39 cellular contexts compared by ENCODE assay signal in genomic region chr18:2414235-2414634, GRCh38.
"Had no signal": no experiment of that assay in that cellular context is flagged by ENCODE, and none has a peak within 500 bp of the region (broad histone marks: within the 10 kb centered on the region; RNA-seq: fewer than 3 reads in every experiment).

No MANE protein-coding gene starts in this region.

- H3K4me3 ChIP-seq: adrenal gland, ascending aorta, body of pancreas, breast epithelium, cardiac muscle cell had no signal

- H3K27ac Mint-ChIP-seq: activated naive CD4-positive, alpha-beta T cell treated with anti-CD3 and anti-CD28 coated beads for 36 hours; activated naive CD4-positive, alpha-beta T cell treated with anti-CD3 and anti-CD28 coated beads, Interleukin-2, amount 10 ng/mL, durations not matched to agents 7 days and 5 days; activated naive CD4-positive, alpha-beta T cell treated with anti-CD3 and anti-CD28 coated beads, Interleukin-2, amount 50 U/mL, for 24 hours; activated naive CD4-positive, alpha-beta T cell treated with anti-CD3 and anti-CD28 coated beads, Interleukin-2, amount 50 U/mL, for 72 hours; activated naive CD8-positive, alpha-beta T cell; activated naive CD8-positive, alpha-beta T cell treated with anti-CD3 and anti-CD28 coated beads for 36 hours; activated naive CD8-positive, alpha-beta T cell treated with anti-CD3 and anti-CD28 coated beads, Interleukin-2, amount 10 ng/mL, durations not matched to agents 7 days and 5 days; activated naive CD8-positive, alpha-beta T cell treated with anti-CD3 and anti-CD28 coated beads, Interleukin-2, amount 50 U/mL, for 24 hours; activated T-cell treated with anti-CD3 and anti-CD28 coated beads, Interleukin-2, amount 50 U/mL, for 24 hours; activated T-cell treated with anti-CD3 and anti-CD28 coated beads, Interleukin-2, amount 50 U/mL, for 72 hours; activated T-helper 1 cell treated with anti-CD3 and anti-CD28 coated beads, Interleukin-12 subunit alpha, Interleukin-12 subunit beta, Interleukin-2, Interleukin-4 antibody, amounts not matched to agents 30 ng/mL and 10 ng/mL and 1 ng/mL, durations not matched to agents 14 hours and 24 hours and 36 hours; activated T-helper 17 cell treated with anti-CD3 and anti-CD28 coated beads, Interleukin-2, amount 50 U/mL, for 72 hours; activated T-helper 2 cell treated with anti-CD3 and anti-CD28 coated beads, Interferon-gamma antibody, Interleukin-2, Interleukin-4, amounts not matched to agents 10 μg/mL and 5 μg/mL and 100 μg/mL, durations not matched to agents 14 hours and 24 hours and 36 hours had no signal

- H3K27me3 Mint-ChIP-seq: activated naive CD4-positive, alpha-beta T cell treated with anti-CD3 and anti-CD28 coated beads, Interleukin-2, amount 10 ng/mL, durations not matched to agents 7 days and 5 days; activated naive CD8-positive, alpha-beta T cell treated with anti-CD3 and anti-CD28 coated beads for 36 hours; brain had no signal

- H3K36me3 Mint-ChIP-seq: activated naive CD4-positive, alpha-beta T cell treated with anti-CD3 and anti-CD28 coated beads, Interleukin-2, amount 10 ng/mL, durations not matched to agents 7 days and 5 days; activated naive CD4-positive, alpha-beta T cell treated with anti-CD3 and anti-CD28 coated beads, Interleukin-2, amount 50 U/mL, for 24 hours; activated naive CD4-positive, alpha-beta T cell treated with anti-CD3 and anti-CD28 coated beads, Interleukin-2, amount 50 U/mL, for 72 hours; activated naive CD8-positive, alpha-beta T cell; activated naive CD8-positive, alpha-beta T cell treated with anti-CD3 and anti-CD28 coated beads for 36 hours; activated naive CD8-positive, alpha-beta T cell treated with anti-CD3 and anti-CD28 coated beads, Interleukin-2, amount 10 ng/mL, durations not matched to agents 7 days and 5 days; brain had no signal

- H3K4me3 Mint-ChIP-seq: activated naive CD4-positive, alpha-beta T cell treated with anti-CD3 and anti-CD28 coated beads for 36 hours; activated naive CD4-positive, alpha-beta T cell treated with anti-CD3 and anti-CD28 coated beads, Interleukin-2, amount 10 ng/mL, durations not matched to agents 7 days and 5 days; activated naive CD4-positive, alpha-beta T cell treated with anti-CD3 and anti-CD28 coated beads, Interleukin-2, amount 50 U/mL, for 24 hours; activated naive CD8-positive, alpha-beta T cell; activated naive CD8-positive, alpha-beta T cell treated with anti-CD3 and anti-CD28 coated beads for 36 hours; activated naive CD8-positive, alpha-beta T cell treated with anti-CD3 and anti-CD28 coated beads, Interleukin-2, amount 10 ng/mL, durations not matched to agents 7 days and 5 days; activated naive CD8-positive, alpha-beta T cell treated with anti-CD3 and anti-CD28 coated beads, Interleukin-2, amount 50 U/mL, for 24 hours; activated T-cell treated with anti-CD3 and anti-CD28 coated beads, Interleukin-2, amount 50 U/mL, for 24 hours; activated T-cell treated with anti-CD3 and anti-CD28 coated beads, Interleukin-2, amount 50 U/mL, for 4 hours; activated T-cell treated with anti-CD3 and anti-CD28 coated beads, Interleukin-2, amount 50 U/mL, for 72 hours; activated T-helper 1 cell treated with anti-CD3 and anti-CD28 coated beads, Interleukin-12 subunit alpha, Interleukin-12 subunit beta, Interleukin-2, Interleukin-4 antibody, amounts not matched to agents 30 ng/mL and 10 ng/mL and 1 ng/mL, durations not matched to agents 14 hours and 24 hours and 36 hours; activated T-helper 17 cell treated with anti-CD3 and anti-CD28 coated beads, Interleukin-2, amount 50 U/mL, for 72 hours; brain; central memory CD8-positive, alpha-beta T cell had no signal

- H3K27ac ChIP-seq: adrenal gland, ascending aorta, body of pancreas, brain microvascular endothelial cell, breast epithelium, cardiac muscle cell had no signal

- FAIRE-seq: astrocyte, bronchial epithelial cell, colon had no signal

- H3K4me1 ChIP-seq: adrenal gland, ascending aorta, body of pancreas, breast epithelium had no signal

- H3K4me1 Mint-ChIP-seq: activated naive CD4-positive, alpha-beta T cell treated with anti-CD3 and anti-CD28 coated beads, Interleukin-2, amount 10 ng/mL, durations not matched to agents 7 days and 5 days; activated naive CD4-positive, alpha-beta T cell treated with anti-CD3 and anti-CD28 coated beads, Interleukin-2, amount 50 U/mL, for 24 hours; activated naive CD8-positive, alpha-beta T cell treated with anti-CD3 and anti-CD28 coated beads for 36 hours; activated naive CD8-positive, alpha-beta T cell treated with anti-CD3 and anti-CD28 coated beads, Interleukin-2, amount 10 ng/mL, durations not matched to agents 7 days and 5 days; activated naive CD8-positive, alpha-beta T cell treated with anti-CD3 and anti-CD28 coated beads, Interleukin-2, amount 50 U/mL, for 24 hours; activated T-helper 17 cell treated with anti-CD3 and anti-CD28 coated beads, Interleukin-2, amount 50 U/mL, for 72 hours; central memory CD8-positive, alpha-beta T cell had no signal

- DNase-seq: activated effector memory CD4-positive, alpha-beta T cell treated with anti-CD3 and anti-CD28 coated beads, Interleukin-2, amount 50 U/mL, for 16 hours; activated effector memory CD4-positive, alpha-beta T cell treated with Interleukin-2 at 50 U/mL for 16 hours; activated gamma-delta T cell treated with Interleukin-2 at 50 U/mL for 16 hours; activated naive CD4-positive, alpha-beta T cell; activated naive CD4-positive, alpha-beta T cell treated with anti-CD3 and anti-CD28 coated beads for 36 hours; activated naive CD4-positive, alpha-beta T cell treated with anti-CD3 and anti-CD28 coated beads, Interleukin-2, amount 10 ng/mL, durations not matched to agents 7 days and 5 days; activated naive CD4-positive, alpha-beta T cell treated with anti-CD3 and anti-CD28 coated beads, Interleukin-2, amount 50 U/mL, for 16 hours; activated naive CD4-positive, alpha-beta T cell treated with Interleukin-2 at 50 U/mL for 16 hours; activated naive CD8-positive, alpha-beta T cell treated with anti-CD3 and anti-CD28 coated beads for 36 hours; activated naive CD8-positive, alpha-beta T cell treated with anti-CD3 and anti-CD28 coated beads, Interleukin-2, amount 10 ng/mL, durations not matched to agents 7 days and 5 days; activated naive CD8-positive, alpha-beta T cell treated with anti-CD3 and anti-CD28 coated beads, Interleukin-2, amount 50 U/mL, for 24 hours; activated T-cell treated with anti-CD3 and anti-CD28 coated beads, Interleukin-2, amount 50 U/mL, for 24 hours; activated T-cell treated with anti-CD3 and anti-CD28 coated beads, Interleukin-2, amount 50 U/mL, for 4 hours; activated T-cell treated with anti-CD3 and anti-CD28 coated beads, Interleukin-2, amount 50 U/mL, for 48 hours; activated T-cell treated with anti-CD3 and anti-CD28 coated beads, Interleukin-2, amount 50 U/mL, for 72 hours; adrenal gland; amniotic stem cell; amygdala; anterior cingulate cortex; aorta; body of pancreas; brain microvascular endothelial cell; caudate nucleus; central memory CD4-positive, alpha-beta T cell; cerebellar nuclear complex had no signal

- H3K9me3 Mint-ChIP-seq: activated naive CD4-positive, alpha-beta T cell treated with anti-CD3 and anti-CD28 coated beads for 36 hours; activated naive CD4-positive, alpha-beta T cell treated with anti-CD3 and anti-CD28 coated beads, Interleukin-2, amount 10 ng/mL, durations not matched to agents 7 days and 5 days; activated naive CD4-positive, alpha-beta T cell treated with anti-CD3 and anti-CD28 coated beads, Interleukin-2, amount 50 U/mL, for 24 hours; activated naive CD8-positive, alpha-beta T cell treated with anti-CD3 and anti-CD28 coated beads for 36 hours; activated naive CD8-positive, alpha-beta T cell treated with anti-CD3 and anti-CD28 coated beads, Interleukin-2, amount 10 ng/mL, durations not matched to agents 7 days and 5 days; activated naive CD8-positive, alpha-beta T cell treated with anti-CD3 and anti-CD28 coated beads, Interleukin-2, amount 50 U/mL, for 24 hours; activated T-cell treated with anti-CD3 and anti-CD28 coated beads, Interleukin-2, amount 50 U/mL, for 24 hours; activated T-cell treated with anti-CD3 and anti-CD28 coated beads, Interleukin-2, amount 50 U/mL, for 4 hours; activated T-cell treated with anti-CD3 and anti-CD28 coated beads, Interleukin-2, amount 50 U/mL, for 72 hours; activated T-helper 1 cell treated with anti-CD3 and anti-CD28 coated beads, Interleukin-12 subunit alpha, Interleukin-12 subunit beta, Interleukin-2, Interleukin-4 antibody, amounts not matched to agents 30 ng/mL and 10 ng/mL and 1 ng/mL, durations not matched to agents 14 hours and 24 hours and 36 hours; activated T-helper 17 cell treated with anti-CD3 and anti-CD28 coated beads, Interleukin-2, amount 50 U/mL, for 72 hours; activated T-helper 2 cell treated with anti-CD3 and anti-CD28 coated beads, Interferon-gamma antibody, Interleukin-2, Interleukin-4, amounts not matched to agents 10 μg/mL and 5 μg/mL and 100 μg/mL, durations not matched to agents 14 hours and 24 hours and 36 hours; brain; central memory CD8-positive, alpha-beta T cell had no signal

- H3K27me3 ChIP-seq: adrenal gland, ascending aorta, body of pancreas, brain microvascular endothelial cell, breast epithelium, cardiac muscle cell had no signal

- H3K36me3 ChIP-seq: adrenal gland, ascending aorta, brain microvascular endothelial cell, breast epithelium, cardiac muscle cell had no signal

- ATAC-seq: activated naive CD4-positive, alpha-beta T cell treated with anti-CD3 and anti-CD28 coated beads, Interleukin-2, amount 50 U/mL, for 72 hours; activated naive CD8-positive, alpha-beta T cell treated with anti-CD3 and anti-CD28 coated beads, Interleukin-2, amount 50 U/mL, for 24 hours; activated T-cell treated with anti-CD3 and anti-CD28 coated beads, Interleukin-2, amount 50 U/mL, for 4 hours; activated T-cell treated with anti-CD3 and anti-CD28 coated beads, Interleukin-2, amount 50 U/mL, for 72 hours; activated T-helper 17 cell treated with anti-CD3 and anti-CD28 coated beads, Interleukin-2, amount 50 U/mL, for 72 hours; body of pancreas had no signal

- H3K9me3 ChIP-seq: adrenal gland, ascending aorta, body of pancreas, breast epithelium had no signal
